9 cellular contexts compared by ENCODE assay signal in the genomic region with DNA sequence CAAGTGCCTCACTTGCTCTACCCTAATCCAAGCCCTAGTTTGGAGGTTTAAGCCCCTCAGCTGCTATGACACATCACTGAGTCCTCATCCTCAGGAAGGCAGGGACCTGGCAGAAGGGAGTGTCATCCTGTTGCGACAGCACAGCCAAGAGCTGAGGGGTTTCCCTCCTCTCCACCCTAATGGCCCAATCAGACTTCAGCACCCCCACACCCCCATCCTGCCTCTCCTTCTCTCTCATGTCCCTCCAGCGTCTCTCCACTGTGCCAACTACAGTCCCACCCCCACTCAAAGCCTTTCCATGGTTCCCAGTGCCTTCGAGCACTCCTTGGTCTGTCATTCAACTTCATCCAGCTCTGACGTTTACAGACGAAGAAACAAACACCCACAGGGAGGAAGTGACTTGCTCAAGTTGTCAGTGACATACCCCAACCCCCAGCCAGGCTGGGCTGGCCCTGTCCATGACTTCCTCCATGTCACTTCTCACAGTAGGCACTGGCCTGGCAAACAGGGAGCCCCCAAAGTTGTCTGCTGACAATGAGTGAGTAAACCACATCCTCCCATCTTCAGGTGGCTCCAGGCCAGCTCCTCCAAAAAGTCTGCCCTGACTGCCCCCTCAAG. TPM values are rescaled to one million over a fixed set of nuclear protein-coding genes. Genes with fewer than 3 reads are reported as not detected.
DNase-seq lines count a peak whose midpoint lies in the region; ATAC-seq lines count a peak whose summit lies in the region.
"Had no signal": no experiment of that assay in that cellular context is flagged by ENCODE, and none has a peak within 500 bp of the region (broad histone marks: within the 10 kb centered on the region; RNA-seq: fewer than 3 reads in every experiment).

No MANE protein-coding gene starts in this region.

- H3K9me3 ChIP-seq in KOPT-K1 (ENCODE audit: insufficient read depth, low read length, poor library complexity, severe bottlenecking): no peaks in the 10 kb centered on the region

- POLR2A ChIA-PET in naive thymus-derived CD8-positive, alpha-beta T cell (lab: Charles Lee): interaction anchor here (0.6 to 1.4 kb wide), 11 partner anchors 7 to 406 kb away, joined by 3 to 13 read pairs (median 4); a partner anchor contains a TSS

- H3K27me3 Mint-ChIP-seq in naive thymus-derived CD8-positive, alpha-beta T cell: no peaks in the 10 kb centered on the region

- peak; percentile 72 for DNase-seq in activated CD4-positive, alpha-beta T cell treated with anti-CD3 and anti-CD28 coated beads for 48 hours
- peak; percentile 64 for DNase-seq in effector CD4-positive, alpha-beta T cell
- peak; percentile 32 to 89 (median 80) for DNase-seq in naive thymus-derived CD8-positive, alpha-beta T cell
- peak in 11 of 49 donors; percentile 26 to 68 (median 41) for DNase-seq in substantia nigra (lab: John Stamatoyannopoulos, UW)
- DNase-seq in NCI-H1048 (lab: John Stamatoyannopoulos, UW): no peak
- DNase-seq in NCI-H1436 (lab: John Stamatoyannopoulos, UW): no peak

- H3K36me3 ChIP-seq in ACC112 (ENCODE audit: insufficient read depth, low read length): no peaks in the 10 kb centered on the region
- H3K36me3 ChIP-seq in KOPT-K1 (ENCODE audit: insufficient read depth, low read length): no peaks in the 10 kb centered on the region

- H2AFZ ChIP-seq in ACC112 (ENCODE audit: low read length, unreplicated experiment): no peak overlapping the region

- H3K27me3 ChIP-seq in ACC112 (ENCODE audit: insufficient read depth, low read length): no peaks in the 10 kb centered on the region

- H3K79me2 ChIP-seq in ACC112 (ENCODE audit: control insufficient read depth, insufficient read depth, low read length, unreplicated experiment): peaks cover 22% of the 10 kb centered on the region

- H3K4me3 Mint-ChIP-seq in naive thymus-derived CD8-positive, alpha-beta T cell: peak overlapping the region; percentile 26 to 87 (median 78)
- H3K4me3 Mint-ChIP-seq: brain had no signal

- H3K4me1 ChIP-seq in ACC112 (ENCODE audit: control insufficient read depth, insufficient read depth, low read length, unreplicated experiment): peaks cover 65% of the 10 kb centered on the region

- ATAC-seq in naive thymus-derived CD8-positive, alpha-beta T cell: peak; percentile 83 to 94

- no peaks in the 10 kb centered on the region for H3K9me3 Mint-ChIP-seq in naive thymus-derived CD8-positive, alpha-beta T cell

- peak overlapping the region; percentile 25; the same call in 1 of the 2 replicates for H3K4me3 ChIP-seq in ACC112 (ENCODE audit: low read depth, low read length)

- peaks cover 0 to 2% (median 1%) of the 10 kb centered on the region in 3 donors for H3K36me3 Mint-ChIP-seq in naive thymus-derived CD8-positive, alpha-beta T cell
- H3K36me3 Mint-ChIP-seq: brain had no signal

- peak overlapping the region; percentile 80 for H3K27ac ChIP-seq in ACC112 (ENCODE audit: low read depth, low read length)
- H3K27ac ChIP-seq in KOPT-K1 (ENCODE audit: low read depth, low read length, poor library complexity, severe bottlenecking): peak overlapping the region; percentile 21
- peak overlapping the region; percentile 43 for H3K27ac ChIP-seq in substantia nigra (ENCODE audit: low read depth, low read length, poor library complexity, severe bottlenecking)

- H3K4me1 Mint-ChIP-seq in naive thymus-derived CD8-positive, alpha-beta T cell: peaks cover 41 to 83% (median 61%) of the 10 kb centered on the region in 4 donors

- H3K27ac Mint-ChIP-seq in naive thymus-derived CD8-positive, alpha-beta T cell: peak overlapping the region; percentile 96 to 99 (median 99)

RNA-seq across cellular contexts. Expression of a gene that starts 15.6 kb away (rescaled TPM):
- total RNA-seq in naive thymus-derived CD8-positive, alpha-beta T cell: 100 to 1,000 TPM; 155 to 166 TPM
- polyA plus RNA-seq in naive thymus-derived CD8-positive, alpha-beta T cell: 10 to 100 TPM; 14.7 to 40.0 (median 27.6) TPM

RNA-seq across cellular contexts. Expression of a gene that starts 57.3 kb away (rescaled TPM):
- 10 to 100 TPM; 11.8 to 15.6 TPM for total RNA-seq in naive thymus-derived CD8-positive, alpha-beta T cell
- polyA plus RNA-seq in naive thymus-derived CD8-positive, alpha-beta T cell: 10 to 100 TPM; 13.5 to 16.3 (median 14.9) TPM

Comparison
In these comparisons a context has a peak if more than half of its experiments do, and no peak if none do; other contexts are left out.
1. H3K27ac ChIP-seq: peak in every context shown above with its lines; median percentile 80 in ACC112; 43 in substantia nigra; 21 in KOPT-K1.
2. DNase-seq: peak in activated CD4-positive, alpha-beta T cell treated with anti-CD3 and anti-CD28 coated beads for 48 hours (single experiment), effector CD4-positive, alpha-beta T cell (single experiment) and naive thymus-derived CD8-positive, alpha-beta T cell (10 of 10); none in NCI-H1048 (single experiment) and NCI-H1436 (single experiment).